9 cellular contexts compared by ENCODE assay signal in genomic region chr9:4048441-4048840, GRCh38.
A peak's percentile ranks its signal among the peaks of the same experiment; 100 is the strongest.
DNase-seq lines count a peak whose midpoint lies in the region; ATAC-seq, FAIRE-seq and TF ChIP-seq lines count a peak whose summit lies in the region.
"Had no signal": no experiment of that assay in that cellular context is flagged by ENCODE, and none has a peak within 500 bp of the region (broad histone marks: within the 10 kb centered on the region; RNA-seq: fewer than 3 reads in every experiment).

No MANE protein-coding gene starts in this region.

- H3K9me3 ChIP-seq in A549 (no peaks in the 10 kb centered on the region), hepatocyte (ENCODE audit: low read depth) (no peaks in the 10 kb centered on the region), suprapubic skin (no peaks in the 10 kb centered on the region)

- no peak overlapping the region for H3K4me3 ChIP-seq in A549
- no peak overlapping the region for H3K4me3 ChIP-seq in hepatocyte
- H3K4me3 ChIP-seq in suprapubic skin: no peak overlapping the region

- ATAC-seq in A549: peak; percentile 34 to 74; a peak in 2 of 6 replicates
- ATAC-seq in GM18517 (IDR thresholded peaks at IDR 0.05; ENCODE audit: unreplicated experiment): no peak
- ATAC-seq: activated naive CD8-positive, alpha-beta T cell treated with anti-CD3 and anti-CD28 coated beads, Interleukin-2, amount 50 U/mL, for 24 hours had no signal

- peaks cover 11% of the 10 kb centered on the region for H3K79me2 ChIP-seq in hepatocyte

- no peak for FAIRE-seq in A549 (lab: Jason Lieb, UNC)

- no peak overlapping the region for H3K27ac Mint-ChIP-seq in activated CD4-positive, alpha-beta memory T cell treated with anti-CD3 and anti-CD28 coated beads, Interleukin-2, amount 10 ng/mL, durations not matched to agents 7 days and 5 days
- H3K27ac Mint-ChIP-seq: activated naive CD8-positive, alpha-beta T cell treated with anti-CD3 and anti-CD28 coated beads, Interleukin-2, amount 50 U/mL, for 24 hours had no signal

- peak; percentile 49 to 56; a peak in 4 of 5 replicates for TF ChIP-seq RAD21 in A549 (conservative IDR thresholded peaks at IDR 0.05 in 1 of 2, IDR thresholded peaks at IDR 0.05 in 1 of 2)

- peak; percentile 10 to 39 for DNase-seq in A549 (ENCODE audit: low read depth in 1 of 2, low spot score in 1 of 2)
- peak; percentile 11 for DNase-seq in SW480 (ENCODE audit: low spot score)
- DNase-seq in hepatocyte (ENCODE audit: low spot score): peak; percentile 52
- DNase-seq in activated CD4-positive, alpha-beta memory T cell treated with anti-CD3 and anti-CD28 coated beads, Interleukin-2, amount 10 ng/mL, durations not matched to agents 7 days and 5 days: no peak
- DNase-seq in mesenteric fat pad (ENCODE audit: low spot score): no peak
- DNase-seq in suprapubic skin (ENCODE audit: low spot score in 2 of 2): no peak
- DNase-seq: activated naive CD8-positive, alpha-beta T cell treated with anti-CD3 and anti-CD28 coated beads, Interleukin-2, amount 50 U/mL, for 24 hours had no signal

- H3K4me3 Mint-ChIP-seq in activated CD4-positive, alpha-beta memory T cell treated with anti-CD3 and anti-CD28 coated beads, Interleukin-2, amount 10 ng/mL, durations not matched to agents 7 days and 5 days: no peak overlapping the region
- H3K4me3 Mint-ChIP-seq: activated naive CD8-positive, alpha-beta T cell treated with anti-CD3 and anti-CD28 coated beads, Interleukin-2, amount 50 U/mL, for 24 hours had no signal

- H2AFZ ChIP-seq in hepatocyte: no peak overlapping the region

- TF ChIP-seq EP300 in A549 (IDR thresholded peaks at IDR 0.05) (no peak), suprapubic skin (IDR thresholded peaks at IDR 0.05) (no peak)

- H3K4me2 ChIP-seq in A549: no peak overlapping the region
- H3K4me2 ChIP-seq in hepatocyte: no peak overlapping the region

- POLR2A ChIA-PET in A549 (lab: Yijun Ruan, JAX): no interaction called here
- POLR2A ChIA-PET in activated CD4-positive, alpha-beta memory T cell treated with anti-CD3 and anti-CD28 coated beads, Interleukin-2, amount 10 ng/mL, durations not matched to agents 7 days and 5 days (lab: Charles Lee): no interaction called here

- no peaks in the 10 kb centered on the region for H3K9me2 ChIP-seq in hepatocyte (replicated peaks; ENCODE audit: insufficient read depth)

- H4K20me1 ChIP-seq in hepatocyte (ENCODE audit: insufficient read depth, poor library complexity, severe bottlenecking): no peaks in the 10 kb centered on the region

- H3K27ac ChIP-seq in A549 (peak overlapping the region in 1 of 2 experiments; percentile 27; a peak in 1 of 6 replicates), hepatocyte (no peak overlapping the region), suprapubic skin (no peak overlapping the region)

- H3K36me3 Mint-ChIP-seq in activated CD4-positive, alpha-beta memory T cell treated with anti-CD3 and anti-CD28 coated beads, Interleukin-2, amount 10 ng/mL, durations not matched to agents 7 days and 5 days (ENCODE audit: low read depth): no peaks in the 10 kb centered on the region

- H3K4me1 ChIP-seq in A549: peaks cover 6% of the 10 kb centered on the region; the same call in 1 of the 3 replicates
- no peaks in the 10 kb centered on the region for H3K4me1 ChIP-seq in hepatocyte (ENCODE audit: insufficient read depth)
- no peaks in the 10 kb centered on the region for H3K4me1 ChIP-seq in suprapubic skin

- H3K4me1 Mint-ChIP-seq in activated CD4-positive, alpha-beta memory T cell treated with anti-CD3 and anti-CD28 coated beads, Interleukin-2, amount 10 ng/mL, durations not matched to agents 7 days and 5 days: no peaks in the 10 kb centered on the region
- H3K4me1 Mint-ChIP-seq: activated naive CD8-positive, alpha-beta T cell treated with anti-CD3 and anti-CD28 coated beads, Interleukin-2, amount 50 U/mL, for 24 hours had no signal

- no peaks in the 10 kb centered on the region for H3K9me3 Mint-ChIP-seq in activated CD4-positive, alpha-beta memory T cell treated with anti-CD3 and anti-CD28 coated beads, Interleukin-2, amount 10 ng/mL, durations not matched to agents 7 days and 5 days

- H3K27me3 ChIP-seq in hepatocyte: no peaks in the 10 kb centered on the region
- no peaks in the 10 kb centered on the region for H3K27me3 ChIP-seq in suprapubic skin

- TF ChIP-seq POLR2A in A549 (IDR thresholded peaks at IDR 0.05; ENCODE audit: low read length) (no peak), suprapubic skin (IDR thresholded peaks at IDR 0.05) (no peak)

- 75% methylated on average over 2 of the region's 2 CpGs for WGBS in A549 (ENCODE audit: missing lambda C conversion rate)
- WGBS in hepatocyte (ENCODE audit: low lambda C conversion rate, missing lambda C conversion rate): 67% methylated on average over 2 of the region's 2 CpGs
- 61% methylated on average over 2 of the region's 2 CpGs for WGBS in suprapubic skin

- H3K36me3 ChIP-seq in hepatocyte (replicated peaks; ENCODE audit: insufficient read depth, low read depth) (no peaks in the 10 kb centered on the region), suprapubic skin (no peaks in the 10 kb centered on the region)

- CTCF ChIA-PET in A549 (lab: Yijun Ruan, JAX): interaction anchor here (0.7 to 2.9 kb wide), 6 partner anchors 9 to 310 kb away, joined by 3 to 10 read pairs (median 4); no protein-coding TSS in a partner anchor
- CTCF ChIA-PET in activated CD4-positive, alpha-beta memory T cell treated with anti-CD3 and anti-CD28 coated beads, Interleukin-2, amount 10 ng/mL, durations not matched to agents 7 days and 5 days (lab: Charles Lee): no interaction called here

- peaks cover 4% of the 10 kb centered on the region for H3K27me3 Mint-ChIP-seq in activated CD4-positive, alpha-beta memory T cell treated with anti-CD3 and anti-CD28 coated beads, Interleukin-2, amount 10 ng/mL, durations not matched to agents 7 days and 5 days
- H3K27me3 Mint-ChIP-seq: activated naive CD8-positive, alpha-beta T cell treated with anti-CD3 and anti-CD28 coated beads, Interleukin-2, amount 50 U/mL, for 24 hours had no signal

- TF ChIP-seq CTCF in A549 (IDR thresholded peaks at IDR 0.05) (peak; percentile 47), GM12874 (IDR thresholded peaks at IDR 0.05; ENCODE audit: insufficient read depth, low read depth, low read length) (0 out of 2 replicates have a peak, but pooled peaks have one; percentile 14), hepatocyte (IDR thresholded peaks at IDR 0.05; ENCODE audit: poor library complexity) (peak; percentile 38), suprapubic skin (IDR thresholded peaks at IDR 0.05) (no peak)

TF ChIP-seq in A549, 52 proteins besides CTCF, POLR2A, EP300 and RAD21:
- TF ChIP-seq ZNF302 (CRISPR knock-in tag; IDR thresholded peaks at IDR 0.05) (no peak), SMC3 (IDR thresholded peaks at IDR 0.05) (peak; percentile 31; the same call in 1 of the 3 replicates)

Comparison
In these comparisons a context has a peak if more than half of its experiments do, and no peak if none do; other contexts are left out.
1. DNase-seq: peak in A549 (2 of 2), SW480 (single experiment) and hepatocyte (single experiment); none in activated CD4-positive, alpha-beta memory T cell treated with anti-CD3 and anti-CD28 coated beads, Interleukin-2, amount 10 ng/mL, durations not matched to agents 7 days and 5 days (single experiment), mesenteric fat pad (single experiment) and suprapubic skin (0 of 2).
2. CTCF ChIP-seq: peak in A549 (single experiment), GM12874 (single experiment) and hepatocyte (single experiment); none in suprapubic skin (0 of 2).